ENCODE assay signal across 14 cellular contexts in the genomic region with DNA sequence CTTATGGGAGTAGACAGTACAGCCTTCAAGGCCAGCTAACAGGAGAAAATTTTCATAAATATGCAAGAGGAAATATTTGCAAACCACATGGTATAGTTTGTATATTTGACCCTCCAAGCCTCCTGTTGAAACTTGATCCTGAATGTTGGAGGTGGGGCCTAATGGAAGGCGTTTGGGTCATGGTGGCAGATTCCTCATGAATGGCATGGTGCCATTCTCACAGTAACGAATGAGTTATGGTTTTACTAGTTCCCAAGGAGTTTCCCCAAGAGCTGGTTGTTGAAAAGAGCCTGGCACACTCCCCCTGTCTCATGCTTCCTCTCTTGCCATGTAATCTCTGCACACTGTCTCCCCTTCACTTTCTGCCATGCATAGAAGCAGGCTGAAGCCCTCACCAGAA. TPM values are rescaled to one million over a fixed set of nuclear protein-coding genes. Genes with fewer than 3 reads are reported as not detected.
DNase-seq lines count a peak whose midpoint lies in the region; ATAC-seq, FAIRE-seq and TF ChIP-seq lines count a peak whose summit lies in the region.
"Had no signal": no experiment of that assay in that cellular context is flagged by ENCODE, and none has a peak within 500 bp of the region (broad histone marks: within the 10 kb centered on the region; RNA-seq: fewer than 3 reads in every experiment).

No MANE protein-coding gene starts in this region.

- in situ Hi-C loops in K562 (cut with MboI) = no loop called here

- H2AFZ ChIP-seq in GM23338 (peak overlapping the region; percentile 64; the same call in 1 of the 2 replicates), K562 (ENCODE audit: low read depth, low read length) (peak overlapping the region; percentile 12), hepatocyte (no peak overlapping the region)

- H3K27ac Mint-ChIP-seq in GM23338 (no peak overlapping the region), nephron (peak overlapping the region in 1 of 3 experiments; percentile 3)
- H3K27ac Mint-ChIP-seq: activated naive CD4-positive, alpha-beta T cell treated with anti-CD3 and anti-CD28 coated beads for 36 hours; CD4-positive, alpha-beta T cell had no signal

- H3K4me2 ChIP-seq in GM23338 (no peak overlapping the region), K562 (ENCODE audit: insufficient read depth, low read length) (no peak overlapping the region), hepatocyte (no peak overlapping the region)

- BruUV-seq in K562 (replicated peaks; lab: Mats Ljungman, UMichigan) = no TSS peak

- H3K4me1 Mint-ChIP-seq in GM23338 (peaks cover 10% of the 10 kb centered on the region), nephron (peaks cover 26% of the 10 kb centered on the region)

- H3K36me3 ChIP-seq in GM23338 (ENCODE audit: insufficient read depth) = peaks cover 1% of the 10 kb centered on the region; the same call in 1 of the 2 replicates
- peaks cover 13% of the 10 kb centered on the region for H3K36me3 ChIP-seq in MG63
- H3K36me3 ChIP-seq in K562 (ENCODE audit: control insufficient read depth, insufficient read depth, low read length) = peaks cover 6% of the 10 kb centered on the region; the same call in 2 of the 3 replicates
- H3K36me3 ChIP-seq in hepatocyte (replicated peaks; ENCODE audit: insufficient read depth, low read depth) = no peaks in the 10 kb centered on the region

- no peak overlapping the region; the same call in 2 of the 3 replicates for H3K4me3 Mint-ChIP-seq in GM23338
- H3K4me3 Mint-ChIP-seq in nephron = peak overlapping the region; percentile 57 to 60 (median 57)
- H3K4me3 Mint-ChIP-seq: activated naive CD4-positive, alpha-beta T cell treated with anti-CD3 and anti-CD28 coated beads for 36 hours; CD4-positive, alpha-beta T cell; central memory CD8-positive, alpha-beta T cell had no signal

- DNase-seq in GM23338 (ENCODE audit: low spot score) (no peak), MG63 (peak; percentile 36), K562 (ENCODE audit: extremely low read depth in 1 of 4, low spot score in 3 of 4) (no peak), hepatocyte (ENCODE audit: low spot score) (no peak)
- DNase-seq: activated naive CD4-positive, alpha-beta T cell treated with anti-CD3 and anti-CD28 coated beads for 36 hours; CD4-positive, alpha-beta T cell; GF-D8; lower lobe of right lung; NCI-H1105 treated with DMSO at 0.1 percent for 48 hours; SIG-M5 had no signal

- H3K79me2 ChIP-seq in GM23338 (replicated peaks; ENCODE audit: insufficient read depth) = peaks cover 12% of the 10 kb centered on the region
- peaks cover 17% of the 10 kb centered on the region for H3K79me2 ChIP-seq in K562 (ENCODE audit: control insufficient read depth, insufficient read depth, low read length)
- peaks cover 10% of the 10 kb centered on the region for H3K79me2 ChIP-seq in hepatocyte

- no peaks in the 10 kb centered on the region for H3K9me2 ChIP-seq in GM23338 (ENCODE audit: insufficient read depth)
- no peaks in the 10 kb centered on the region for H3K9me2 ChIP-seq in hepatocyte (replicated peaks; ENCODE audit: insufficient read depth)

- no peak for ATAC-seq in GM23338
- ATAC-seq in K562 = no peak
- no peak for ATAC-seq in GM21723 (IDR thresholded peaks at IDR 0.05; ENCODE audit: unreplicated experiment)
- ATAC-seq in GM18519 (IDR thresholded peaks at IDR 0.05; ENCODE audit: low FRiP score, unreplicated experiment) = no peak
- ATAC-seq: lower lobe of right lung had no signal

- peaks cover 11% of the 10 kb centered on the region for H3K27me3 Mint-ChIP-seq in GM23338 (ENCODE audit: insufficient read depth, low read depth, poor library complexity)
- no peaks in the 10 kb centered on the region for H3K27me3 Mint-ChIP-seq in nephron (ENCODE audit: low read depth)
- H3K27me3 Mint-ChIP-seq: central memory CD8-positive, alpha-beta T cell had no signal

- no peak for TF ChIP-seq POLR2A in K562 (conservative IDR thresholded peaks at IDR 0.05)

- FAIRE-seq in K562 (lab: Jason Lieb, UNC) = no peak

- POLR2A ChIA-PET in K562 (lab: Yijun Ruan, JAX) = interaction anchor here (0.9 to 1.8 kb wide), 3 partner anchors 22 to 79 kb away, joined by 3 to 5 read pairs (median 4); partner anchors contain the start of gene NNT

- TF ChIP-seq CTCF in GM23338 (conservative IDR thresholded peaks at IDR 0.05; ENCODE audit: low read depth in 2 of 2) (no peak), K562 (IDR thresholded peaks at IDR 0.05 in 2 of 3, conservative IDR thresholded peaks at IDR 0.05 in 1 of 3; ENCODE audit: insufficient read depth in 2 of 3, low read depth in 1 of 3, low read length in 3 of 3) (no peak), nephron (IDR thresholded peaks at IDR 0.05; ENCODE audit: unreplicated experiment in 3 of 3) (no peak), hepatocyte (IDR thresholded peaks at IDR 0.05; ENCODE audit: poor library complexity) (no peak)

- H4K20me1 ChIP-seq in GM23338 (replicated peaks; ENCODE audit: insufficient read depth) (no peaks in the 10 kb centered on the region), K562 (replicated peaks; ENCODE audit: control insufficient read depth, insufficient read depth, low read length) (no peaks in the 10 kb centered on the region), hepatocyte (ENCODE audit: insufficient read depth, poor library complexity, severe bottlenecking) (peaks cover 5% of the 10 kb centered on the region)

- H3K4me1 ChIP-seq in GM23338 (ENCODE audit: insufficient read depth) (peaks cover 11% of the 10 kb centered on the region), K562 (replicated peaks in 1 of 2; ENCODE audit: control insufficient read depth in 2 of 2, insufficient read depth in 2 of 2, low read length in 2 of 2) (peaks cover 8 to 11% of the 10 kb centered on the region in 2 experiments; a peak in 4 of 5 replicates), hepatocyte (ENCODE audit: insufficient read depth) (no peaks in the 10 kb centered on the region)

- no peak for TF ChIP-seq RAD21 in K562 (CRISPR knock-in tag; conservative IDR thresholded peaks at IDR 0.05 in 1 of 2, IDR thresholded peaks at IDR 0.05 in 1 of 2)

- H3K9me3 Mint-ChIP-seq in GM23338 (no peaks in the 10 kb centered on the region), nephron (no peaks in the 10 kb centered on the region)
- H3K9me3 Mint-ChIP-seq: activated naive CD4-positive, alpha-beta T cell treated with anti-CD3 and anti-CD28 coated beads for 36 hours; CD4-positive, alpha-beta T cell; central memory CD8-positive, alpha-beta T cell had no signal

- no peak overlapping the region for H3K4me3 ChIP-seq in GM23338
- no peak overlapping the region for H3K4me3 ChIP-seq in MG63
- H3K4me3 ChIP-seq in K562 = no peak overlapping the region
- H3K4me3 ChIP-seq in hepatocyte = no peak overlapping the region
- H3K4me3 ChIP-seq: lower lobe of right lung had no signal

- TF ChIP-seq EP300 in K562 (IDR thresholded peaks at IDR 0.05; ENCODE audit: low read length) = no peak

- CTCF ChIA-PET in K562 (lab: Yijun Ruan, JAX; ENCODE audit: low intra/inter-chr PET ratio) = no interaction called here

- intact Hi-C loops in K562 (cut with micrococcal nuclease) = no loop called here

- H3K27me3 ChIP-seq in GM23338 (ENCODE audit: insufficient read depth) = no peaks in the 10 kb centered on the region
- H3K27me3 ChIP-seq in MG63 = no peaks in the 10 kb centered on the region
- no peaks in the 10 kb centered on the region for H3K27me3 ChIP-seq in K562 (ENCODE audit: control insufficient read depth in 2 of 2, insufficient read depth in 2 of 2, low read length in 2 of 2)
- no peaks in the 10 kb centered on the region for H3K27me3 ChIP-seq in hepatocyte

- H3K36me3 Mint-ChIP-seq in GM23338 (ENCODE audit: low read depth) (peaks cover 4% of the 10 kb centered on the region), nephron (ENCODE audit: low read depth) (peaks cover 4% of the 10 kb centered on the region)

- H3F3A ChIP-seq in GM23338 (replicated peaks; ENCODE audit: low read depth) = no peaks in the 10 kb centered on the region

- H3K9me1 ChIP-seq in K562 (ENCODE audit: control insufficient read depth, insufficient read depth, low read length) = no peaks in the 10 kb centered on the region

- H3K9me3 ChIP-seq in MG63 = no peaks in the 10 kb centered on the region
- no peaks in the 10 kb centered on the region for H3K9me3 ChIP-seq in K562 (replicated peaks; ENCODE audit: control insufficient read depth, insufficient read depth, low read depth, low read length)
- H3K9me3 ChIP-seq in hepatocyte (ENCODE audit: low read depth) = no peaks in the 10 kb centered on the region
- H3K9me3 ChIP-seq: lower lobe of right lung had no signal

- H3K27ac ChIP-seq in GM23338 (ENCODE audit: low read depth) (no peak overlapping the region), K562 (ENCODE audit: extremely low read depth, low read depth, low read length) (no peak overlapping the region), hepatocyte (no peak overlapping the region)
- H3K27ac ChIP-seq: lower lobe of right lung had no signal

- 19% methylated on average over 2 of the region's 2 CpGs for WGBS in K562 (ENCODE audit: insufficient coverage, low coverage, missing lambda C conversion rate)
- WGBS in hepatocyte (ENCODE audit: low lambda C conversion rate, missing lambda C conversion rate) = 59% methylated on average over 2 of the region's 2 CpGs

- H3K9ac ChIP-seq in K562 (ENCODE audit: insufficient read depth in 1 of 2, low read depth in 2 of 2, low read length in 2 of 2) = no peak overlapping the region

RNA-seq across cellular contexts. Expression of gene PAIP1, which starts 3.3 kb away (rescaled TPM):
- 140 and 141 TPM in 2 replicates for total RNA-seq in GM23338 (2014; rRNA removed; shearing (Covaris generic))
- 108 and 113 TPM in 2 replicates for polyA plus RNA-seq in GM23338 (2016; fragmentation: Nextera tagmentation; extraction: Ambion mirVana)
- 175 and 176 TPM in 2 replicates for total RNA-seq in MG63 (2014; rRNA removed; shearing (Covaris generic); ENCODE audit: low replicate concordance)
- 20.6 and 26.6 TPM in 2 replicates for total RNA-seq in K562 (2011; cell fraction: chromatin; rRNA removed; ENCODE audit: low replicate concordance)
- 10.8 and 11.4 TPM in 2 replicates for total RNA-seq in K562 (2011; cell fraction: nucleolus; rRNA removed)
- total RNA-seq in K562 (2011; cell fraction: nucleoplasm; rRNA removed) = 21.5 and 22.1 TPM in 2 replicates
- 77.6 and 82.2 TPM in 2 replicates for total RNA-seq in K562 (2014; rRNA removed)
- 133 and 145 TPM in 2 replicates for total RNA-seq in K562 (2014; rRNA removed; fragmentation: Illumina TruSeq; extraction: Trizol)
- total RNA-seq in K562 (2015; rRNA removed; fragmentation: Illumina TruSeq; extraction: Trizol) = 132 and 139 TPM in 2 replicates
- total RNA-seq in K562 (2021) = 94.5 and 102 TPM in 2 replicates
- 160 and 181 TPM in 2 replicates for polyA plus RNA-seq in K562 (2011; rRNA removed)
- polyA plus RNA-seq in K562 (2011; cell fraction: cytosol; rRNA removed) = 63.7 and 111 TPM in 2 replicates
- polyA plus RNA-seq in K562 (2011; cell fraction: nucleus; rRNA removed) = 31.0 and 62.6 TPM in 2 replicates
- 62.7 and 79.2 TPM in 2 replicates for polyA plus RNA-seq in K562 (2012)
- 107 and 136 TPM in 2 replicates for polyA plus RNA-seq in K562 (2014; fragmentation: Illumina TruSeq; extraction: Trizol)
- polyA plus RNA-seq in K562 (2014; fragmentation: Nextera tagmentation; extraction: Ambion mirVana) = 10 to 100 TPM; 51.7 to 56.9 TPM
- 85.5 and 93.1 TPM in 2 replicates for polyA plus RNA-seq in K562 (2014; rRNA removed)
- 123 and 148 TPM in 2 replicates for polyA minus RNA-seq in K562 (2011; rRNA and poly(A)+ RNA removed)
- 59.0 and 76.1 TPM in 2 replicates for polyA minus RNA-seq in K562 (2011; cell fraction: cytosol; rRNA and poly(A)+ RNA removed)
- polyA minus RNA-seq in K562 (2011; cell fraction: nucleus; rRNA and poly(A)+ RNA removed) = 16.0 and 34.2 TPM in 2 replicates
- total RNA-seq in hepatocyte = 131 and 140 TPM in 2 replicates
- polyA plus RNA-seq in hepatocyte = 123 and 128 TPM in 2 replicates

RNA-seq across cellular contexts. Expression of gene NNT, which starts 42.9 kb away (rescaled TPM):
- 15.9 and 27.3 TPM in 2 replicates for total RNA-seq in GM23338 (2014; rRNA removed; shearing (Covaris generic))
- polyA plus RNA-seq in GM23338 (2016; fragmentation: Nextera tagmentation; extraction: Ambion mirVana) (7.5 and 10.8 TPM in 2 replicates), K562 (2011; rRNA removed) (49.9 and 56.4 TPM in 2 replicates), K562 (2014; fragmentation: Illumina TruSeq; extraction: Trizol) (36.9 and 42.2 TPM in 2 replicates), K562 (2014; fragmentation: Nextera tagmentation; extraction: Ambion mirVana) (10 to 100 TPM; 21.9 to 30.5 TPM), K562 (2014; rRNA removed) (42.2 TPM in 2 replicates), hepatocyte (49.9 and 55.3 TPM in 2 replicates)
- 39.0 and 88.6 TPM in 2 replicates for total RNA-seq in MG63 (2014; rRNA removed; shearing (Covaris generic); ENCODE audit: low replicate concordance)
- total RNA-seq in K562 (2011; cell fraction: chromatin; rRNA removed; ENCODE audit: low replicate concordance) = 39.0 and 100 TPM in 2 replicates
- 23.3 and 36.5 TPM in 2 replicates for total RNA-seq in K562 (2011; cell fraction: nucleolus; rRNA removed)
- total RNA-seq in K562 (2011; cell fraction: nucleoplasm; rRNA removed) = 50.3 and 69.0 TPM in 2 replicates
- total RNA-seq in K562 (2014; rRNA removed) (34.6 and 41.4 TPM in 2 replicates), K562 (2014; rRNA removed; fragmentation: Illumina TruSeq; extraction: Trizol) (66.7 and 77.0 TPM in 2 replicates), K562 (2015; rRNA removed; fragmentation: Illumina TruSeq; extraction: Trizol) (66.2 and 68.6 TPM in 2 replicates), K562 (2021) (68.4 and 77.8 TPM in 2 replicates), hepatocyte (90.8 and 102 TPM in 2 replicates)
- 38.9 and 51.9 TPM in 2 replicates for polyA plus RNA-seq in K562 (2011; cell fraction: cytosol; rRNA removed)
- polyA plus RNA-seq in K562 (2011; cell fraction: nucleus; rRNA removed) = 82.5 and 93.8 TPM in 2 replicates
- 40.0 and 43.3 TPM in 2 replicates for polyA plus RNA-seq in K562 (2012)
- 114 and 120 TPM in 2 replicates for polyA minus RNA-seq in K562 (2011; rRNA and poly(A)+ RNA removed)
- 37.6 and 38.2 TPM in 2 replicates for polyA minus RNA-seq in K562 (2011; cell fraction: cytosol; rRNA and poly(A)+ RNA removed)
- 55.5 and 85.7 TPM in 2 replicates for polyA minus RNA-seq in K562 (2011; cell fraction: nucleus; rRNA and poly(A)+ RNA removed)

RNA-seq across cellular contexts. Expression of gene C5orf34, which starts 45.2 kb away (rescaled TPM):
- total RNA-seq in GM23338 (2014; rRNA removed; shearing (Covaris generic)) = 11.8 and 15.3 TPM in 2 replicates
- 9.6 and 12.2 TPM in 2 replicates for polyA plus RNA-seq in GM23338 (2016; fragmentation: Nextera tagmentation; extraction: Ambion mirVana)
- total RNA-seq in MG63 (2014; rRNA removed; shearing (Covaris generic); ENCODE audit: low replicate concordance) = 12.4 and 19.1 TPM in 2 replicates
- 24.9 and 68.1 TPM in 2 replicates for total RNA-seq in K562 (2011; cell fraction: chromatin; rRNA removed; ENCODE audit: low replicate concordance)
- 16.0 and 22.9 TPM in 2 replicates for total RNA-seq in K562 (2011; cell fraction: nucleolus; rRNA removed)
- 24.2 and 24.8 TPM in 2 replicates for total RNA-seq in K562 (2011; cell fraction: nucleoplasm; rRNA removed)
- total RNA-seq in K562 (2014; rRNA removed) = 13.1 and 13.2 TPM in 2 replicates
- total RNA-seq in K562 (2014; rRNA removed; fragmentation: Illumina TruSeq; extraction: Trizol) = 20.7 and 24.3 TPM in 2 replicates
- total RNA-seq in K562 (2015; rRNA removed; fragmentation: Illumina TruSeq; extraction: Trizol) = 18.2 and 19.0 TPM in 2 replicates
- 13.8 and 15.7 TPM in 2 replicates for total RNA-seq in K562 (2021)
- polyA plus RNA-seq in K562 (2011; rRNA removed) = 28.9 and 32.6 TPM in 2 replicates
- 6.9 and 11.5 TPM in 2 replicates for polyA plus RNA-seq in K562 (2011; cell fraction: cytosol; rRNA removed)
- 27.4 and 34.7 TPM in 2 replicates for polyA plus RNA-seq in K562 (2011; cell fraction: nucleus; rRNA removed)
- polyA plus RNA-seq in K562 (2012) = 8.8 and 12.3 TPM in 2 replicates
- 19.4 and 23.5 TPM in 2 replicates for polyA plus RNA-seq in K562 (2014; fragmentation: Illumina TruSeq; extraction: Trizol)
- polyA plus RNA-seq in K562 (2014; fragmentation: Nextera tagmentation; extraction: Ambion mirVana) = 10 to 100 TPM; 21.4 to 27.8 TPM
- 18.1 and 18.9 TPM in 2 replicates for polyA plus RNA-seq in K562 (2014; rRNA removed)
- polyA minus RNA-seq in K562 (2011; rRNA and poly(A)+ RNA removed) = 37.6 and 39.6 TPM in 2 replicates
- 6.2 and 11.1 TPM in 2 replicates for polyA minus RNA-seq in K562 (2011; cell fraction: cytosol; rRNA and poly(A)+ RNA removed)
- 23.6 and 40.1 TPM in 2 replicates for polyA minus RNA-seq in K562 (2011; cell fraction: nucleus; rRNA and poly(A)+ RNA removed)
- total RNA-seq in hepatocyte = 2.1 and 4.5 TPM in 2 replicates
- polyA plus RNA-seq in hepatocyte = 1.9 and 3.3 TPM in 2 replicates
